ENCODE assay signal across 9 cellular contexts in the genomic region with DNA sequence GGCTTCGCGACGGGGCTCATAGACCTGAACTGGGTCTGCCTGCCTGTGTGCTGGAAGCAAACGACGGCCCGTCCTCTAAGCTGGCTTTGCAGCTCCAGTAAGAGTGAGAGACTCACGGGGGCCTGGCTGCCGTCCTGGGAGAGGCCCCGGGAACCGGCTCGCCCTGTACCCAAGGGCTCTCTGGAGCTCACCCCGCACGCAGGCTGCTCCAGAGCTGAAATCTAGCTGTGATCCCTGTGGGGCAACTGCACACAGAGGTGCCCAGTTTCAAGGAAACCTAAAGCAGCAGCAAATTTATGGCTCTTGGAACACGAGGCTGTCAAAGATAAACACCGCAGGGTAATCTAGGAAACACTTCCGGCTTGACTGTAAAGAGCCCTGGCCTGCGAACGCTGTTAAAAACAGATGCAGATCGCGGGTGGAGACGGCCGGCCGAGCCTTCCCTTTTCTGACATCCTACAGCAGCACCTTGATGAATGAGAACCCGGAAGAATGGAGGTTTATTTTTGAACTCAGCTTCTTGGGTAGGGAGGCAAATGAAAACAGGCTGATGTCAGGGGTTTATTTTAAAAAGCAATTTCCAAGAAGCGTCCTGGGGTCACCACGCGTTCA. TPM values are rescaled to one million over a fixed set of nuclear protein-coding genes. Genes with fewer than 3 reads are reported as not detected.
DNase-seq lines count a peak whose midpoint lies in the region; ATAC-seq and TF ChIP-seq lines count a peak whose summit lies in the region.
"Had no signal": no experiment of that assay in that cellular context is flagged by ENCODE, and none has a peak within 500 bp of the region (broad histone marks: within the 10 kb centered on the region; RNA-seq: fewer than 3 reads in every experiment).

No MANE protein-coding gene starts in this region.

- H4K20me1 ChIP-seq in hepatocyte (ENCODE audit: insufficient read depth, poor library complexity, severe bottlenecking): no peaks in the 10 kb centered on the region

- TF ChIP-seq CTCF in hepatocyte (IDR thresholded peaks at IDR 0.05; ENCODE audit: poor library complexity): no peak
- no peak for TF ChIP-seq CTCF in type B pancreatic cell (conservative IDR thresholded peaks at IDR 0.05)

- peak overlapping the region; percentile 55 for H3K4me2 ChIP-seq in hepatocyte

- no peak for DNase-seq in activated T-cell treated with anti-CD3 and anti-CD28 coated beads, Interleukin-2, amount 50 U/mL, for 24 hours
- DNase-seq in activated T-cell treated with anti-CD3 and anti-CD28 coated beads, Interleukin-2, amount 50 U/mL, for 48 hours: no peak
- peak; percentile 49 for DNase-seq in activated CD8-positive, alpha-beta T cell treated with anti-CD3 and anti-CD28 coated beads, Interleukin-2, amount 10 ng/mL, durations not matched to agents 7 days and 5 days
- DNase-seq in hepatocyte (ENCODE audit: low spot score) (peak; percentile 86), type B pancreatic cell (ENCODE audit: extremely low spot score, unreplicated experiment) (no peak), pons (ENCODE audit: low spot score) (no peak)
- DNase-seq: retina had no signal

- ATAC-seq in activated CD8-positive, alpha-beta T cell treated with anti-CD3 and anti-CD28 coated beads, Interleukin-2, amount 10 ng/mL, durations not matched to agents 7 days and 5 days: no peak
- ATAC-seq in HG02884 (IDR thresholded peaks at IDR 0.05; ENCODE audit: unreplicated experiment) (no peak), HG03378 (IDR thresholded peaks at IDR 0.05; ENCODE audit: unreplicated experiment) (no peak)

- H3K4me3 Mint-ChIP-seq in activated T-cell treated with anti-CD3 and anti-CD28 coated beads, Interleukin-2, amount 50 U/mL, for 24 hours: no peak overlapping the region
- H3K4me3 Mint-ChIP-seq in activated CD8-positive, alpha-beta T cell treated with anti-CD3 and anti-CD28 coated beads, Interleukin-2, amount 10 ng/mL, durations not matched to agents 7 days and 5 days: no peak overlapping the region
- peak overlapping the region; percentile 80 for H3K4me3 Mint-ChIP-seq in type B pancreatic cell

- H3K9me3 ChIP-seq in hepatocyte (ENCODE audit: low read depth): no peaks in the 10 kb centered on the region

- no peaks in the 10 kb centered on the region for H3K9me3 Mint-ChIP-seq in activated T-cell treated with anti-CD3 and anti-CD28 coated beads, Interleukin-2, amount 50 U/mL, for 24 hours
- no peaks in the 10 kb centered on the region for H3K9me3 Mint-ChIP-seq in activated CD8-positive, alpha-beta T cell treated with anti-CD3 and anti-CD28 coated beads, Interleukin-2, amount 10 ng/mL, durations not matched to agents 7 days and 5 days (ENCODE audit: insufficient read depth)
- H3K9me3 Mint-ChIP-seq in type B pancreatic cell: no peaks in the 10 kb centered on the region

- no peaks in the 10 kb centered on the region for H3K36me3 ChIP-seq in hepatocyte (replicated peaks; ENCODE audit: insufficient read depth, low read depth)

- peaks cover 26% of the 10 kb centered on the region for H3K27me3 Mint-ChIP-seq in activated T-cell treated with anti-CD3 and anti-CD28 coated beads, Interleukin-2, amount 50 U/mL, for 24 hours
- H3K27me3 Mint-ChIP-seq in activated CD8-positive, alpha-beta T cell treated with anti-CD3 and anti-CD28 coated beads, Interleukin-2, amount 10 ng/mL, durations not matched to agents 7 days and 5 days (ENCODE audit: low read depth): peaks cover 17% of the 10 kb centered on the region
- H3K27me3 Mint-ChIP-seq in type B pancreatic cell: no peaks in the 10 kb centered on the region

- no peaks in the 10 kb centered on the region for H3K79me2 ChIP-seq in hepatocyte

- H3K36me3 Mint-ChIP-seq in activated T-cell treated with anti-CD3 and anti-CD28 coated beads, Interleukin-2, amount 50 U/mL, for 24 hours (ENCODE audit: low read depth): no peaks in the 10 kb centered on the region
- no peaks in the 10 kb centered on the region for H3K36me3 Mint-ChIP-seq in activated CD8-positive, alpha-beta T cell treated with anti-CD3 and anti-CD28 coated beads, Interleukin-2, amount 10 ng/mL, durations not matched to agents 7 days and 5 days (ENCODE audit: low read depth)
- H3K36me3 Mint-ChIP-seq in type B pancreatic cell: peaks cover 17% of the 10 kb centered on the region

- H3K4me3 ChIP-seq in hepatocyte: no peak overlapping the region

- H3K27ac ChIP-seq in hepatocyte: peak overlapping the region; percentile 90

- CTCF ChIA-PET in activated CD8-positive, alpha-beta T cell treated with anti-CD3 and anti-CD28 coated beads, Interleukin-2, amount 10 ng/mL, durations not matched to agents 7 days and 5 days (lab: Charles Lee): interaction anchor here (0.9 to 2.9 kb wide), 5 partner anchors 7 to 48 kb away, joined by 3 to 39 read pairs (median 3); no protein-coding TSS in a partner anchor

- 24% methylated on average over 27 of the region's 27 CpGs for WGBS in hepatocyte (ENCODE audit: low lambda C conversion rate, missing lambda C conversion rate)

- H3K4me1 Mint-ChIP-seq in activated T-cell treated with anti-CD3 and anti-CD28 coated beads, Interleukin-2, amount 50 U/mL, for 24 hours (ENCODE audit: low read depth): peaks cover 70% of the 10 kb centered on the region
- H3K4me1 Mint-ChIP-seq in activated CD8-positive, alpha-beta T cell treated with anti-CD3 and anti-CD28 coated beads, Interleukin-2, amount 10 ng/mL, durations not matched to agents 7 days and 5 days (ENCODE audit: low read depth): peaks cover 75% of the 10 kb centered on the region
- H3K4me1 Mint-ChIP-seq in type B pancreatic cell (ENCODE audit: unreplicated experiment): peaks cover 53% of the 10 kb centered on the region

- peaks cover 23% of the 10 kb centered on the region for H3K4me1 ChIP-seq in hepatocyte (ENCODE audit: insufficient read depth)

- H3K27me3 ChIP-seq in hepatocyte: no peaks in the 10 kb centered on the region

- POLR2A ChIA-PET in activated CD8-positive, alpha-beta T cell treated with anti-CD3 and anti-CD28 coated beads, Interleukin-2, amount 10 ng/mL, durations not matched to agents 7 days and 5 days (lab: Charles Lee): no interaction called here

- H3K27ac Mint-ChIP-seq in activated T-cell treated with anti-CD3 and anti-CD28 coated beads, Interleukin-2, amount 50 U/mL, for 24 hours: peak overlapping the region; percentile 33
- H3K27ac Mint-ChIP-seq in activated CD8-positive, alpha-beta T cell treated with anti-CD3 and anti-CD28 coated beads, Interleukin-2, amount 10 ng/mL, durations not matched to agents 7 days and 5 days: peak overlapping the region; percentile 63
- peak overlapping the region; percentile 94 for H3K27ac Mint-ChIP-seq in type B pancreatic cell

- H3K9me2 ChIP-seq in hepatocyte (replicated peaks; ENCODE audit: insufficient read depth): no peaks in the 10 kb centered on the region

- H2AFZ ChIP-seq in hepatocyte: no peak overlapping the region

RNA-seq across cellular contexts. Expression of a gene that starts 29.4 kb away (rescaled TPM):
- not detected for total RNA-seq in activated CD8-positive, alpha-beta T cell treated with anti-CD3 and anti-CD28 coated beads, Interleukin-2, amount 10 ng/mL, durations not matched to agents 7 days and 5 days
- not detected in 2 replicates for total RNA-seq in hepatocyte
- polyA plus RNA-seq in hepatocyte: 1.4 TPM in 1 of 2 replicates, not detected in the other
- 1.2 and 5.6 TPM in 2 replicates for total RNA-seq in type B pancreatic cell (ENCODE audit: low replicate concordance)

Comparison
In these comparisons a context has a peak if more than half of its experiments do, and no peak if none do; other contexts are left out.
1. DNase-seq: peak in activated CD8-positive, alpha-beta T cell treated with anti-CD3 and anti-CD28 coated beads, Interleukin-2, amount 10 ng/mL, durations not matched to agents 7 days and 5 days (single experiment) and hepatocyte (single experiment); none in activated T-cell treated with anti-CD3 and anti-CD28 coated beads, Interleukin-2, amount 50 U/mL, for 24 hours (single experiment), activated T-cell treated with anti-CD3 and anti-CD28 coated beads, Interleukin-2, amount 50 U/mL, for 48 hours (0 of 2), type B pancreatic cell (single experiment) and pons (single experiment).
2. H3K27ac Mint-ChIP-seq: peak in every context shown above with its lines; median percentile 94 in type B pancreatic cell; 63 in activated CD8-positive, alpha-beta T cell treated with anti-CD3 and anti-CD28 coated beads, Interleukin-2, amount 10 ng/mL, durations not matched to agents 7 days and 5 days; 33 in activated T-cell treated with anti-CD3 and anti-CD28 coated beads, Interleukin-2, amount 50 U/mL, for 24 hours.